Comparison of ENCODE assay signal across 19 cellular contexts in genomic region chr3:123608263-123608937, GRCh38.
"Had no signal": no experiment of that assay in that cellular context is flagged by ENCODE, and none has a peak within 500 bp of the region (broad histone marks: within the 10 kb centered on the region; RNA-seq: fewer than 3 reads in every experiment).

No MANE protein-coding gene starts in this region.

- H3K9me3 ChIP-seq: adrenal gland had no signal

- H3K4me3 ChIP-seq: adrenal gland had no signal

- H3K27ac Mint-ChIP-seq: activated CD8-positive, alpha-beta T cell treated with anti-CD3 and anti-CD28 coated beads for 36 hours; activated naive CD8-positive, alpha-beta T cell treated with anti-CD3 and anti-CD28 coated beads, Interleukin-2, amount 10 ng/mL, durations not matched to agents 7 days and 5 days; T-helper 1 cell treated with Interleukin-12 subunit alpha and Interleukin-12 subunit beta and Interleukin-4 antibody, amounts not matched to agents 30 μg/mL and 1 μg/mL, for 36 hours had no signal

- H3K9me3 Mint-ChIP-seq: activated CD8-positive, alpha-beta T cell treated with anti-CD3 and anti-CD28 coated beads for 36 hours; activated naive CD8-positive, alpha-beta T cell treated with anti-CD3 and anti-CD28 coated beads, Interleukin-2, amount 10 ng/mL, durations not matched to agents 7 days and 5 days; T-helper 1 cell treated with Interleukin-12 subunit alpha and Interleukin-12 subunit beta and Interleukin-4 antibody, amounts not matched to agents 30 μg/mL and 1 μg/mL, for 36 hours had no signal

- ATAC-seq: activated CD4-positive, CD25-positive, alpha-beta regulatory T cell treated with anti-CD3 and anti-CD28 coated beads, Interleukin-2, amount 50 U/mL, for 24 hours; activated CD8-positive, alpha-beta T cell treated with anti-CD3 and anti-CD28 coated beads for 36 hours had no signal

- DNase-seq: activated CD4-positive, alpha-beta T cell treated with anti-CD3 and anti-CD28 coated beads for 4 hours; activated CD8-positive, alpha-beta memory T cell treated with anti-CD3 and anti-CD28 coated beads, Interleukin-2, amount 50 U/mL, for 48 hours; activated CD8-positive, alpha-beta T cell treated with anti-CD3 and anti-CD28 coated beads for 36 hours; activated naive CD4-positive, alpha-beta T cell treated with anti-CD3 and anti-CD28 coated beads, Interleukin-2, amount 50 U/mL, for 16 hours; activated naive CD8-positive, alpha-beta T cell treated with anti-CD3 and anti-CD28 coated beads, Interleukin-2, amount 10 ng/mL, durations not matched to agents 7 days and 5 days; activated T-cell treated with anti-CD3 and anti-CD28 coated beads, Interleukin-2, amount 50 U/mL, for 1 hour; adrenal gland; anterior cingulate cortex; Kasumi-1; KBM-7; NCI-H1105 treated with DMSO at 0.1 percent for 48 hours; NCI-H1436 treated with DMSO at 0.1 percent for 48 hours; NCI-H187; NCI-H2081 treated with DMSO at 0.1 percent for 48 hours; NCI-H446; NCI-H524; SHP77 treated with DMSO at 0.1 percent for 48 hours had no signal

- H3K4me3 Mint-ChIP-seq: activated CD8-positive, alpha-beta T cell treated with anti-CD3 and anti-CD28 coated beads for 36 hours; activated naive CD8-positive, alpha-beta T cell treated with anti-CD3 and anti-CD28 coated beads, Interleukin-2, amount 10 ng/mL, durations not matched to agents 7 days and 5 days; T-helper 1 cell treated with Interleukin-12 subunit alpha and Interleukin-12 subunit beta and Interleukin-4 antibody, amounts not matched to agents 30 μg/mL and 1 μg/mL, for 36 hours had no signal

- H3K27me3 ChIP-seq: adrenal gland had no signal

- H3K27ac ChIP-seq: adrenal gland had no signal

- H3K27me3 Mint-ChIP-seq: activated CD8-positive, alpha-beta T cell treated with anti-CD3 and anti-CD28 coated beads for 36 hours; activated naive CD8-positive, alpha-beta T cell treated with anti-CD3 and anti-CD28 coated beads, Interleukin-2, amount 10 ng/mL, durations not matched to agents 7 days and 5 days had no signal

- H3K4me1 ChIP-seq: adrenal gland had no signal
